ENCODE assay signal across 9 cellular contexts in the genomic region with DNA sequence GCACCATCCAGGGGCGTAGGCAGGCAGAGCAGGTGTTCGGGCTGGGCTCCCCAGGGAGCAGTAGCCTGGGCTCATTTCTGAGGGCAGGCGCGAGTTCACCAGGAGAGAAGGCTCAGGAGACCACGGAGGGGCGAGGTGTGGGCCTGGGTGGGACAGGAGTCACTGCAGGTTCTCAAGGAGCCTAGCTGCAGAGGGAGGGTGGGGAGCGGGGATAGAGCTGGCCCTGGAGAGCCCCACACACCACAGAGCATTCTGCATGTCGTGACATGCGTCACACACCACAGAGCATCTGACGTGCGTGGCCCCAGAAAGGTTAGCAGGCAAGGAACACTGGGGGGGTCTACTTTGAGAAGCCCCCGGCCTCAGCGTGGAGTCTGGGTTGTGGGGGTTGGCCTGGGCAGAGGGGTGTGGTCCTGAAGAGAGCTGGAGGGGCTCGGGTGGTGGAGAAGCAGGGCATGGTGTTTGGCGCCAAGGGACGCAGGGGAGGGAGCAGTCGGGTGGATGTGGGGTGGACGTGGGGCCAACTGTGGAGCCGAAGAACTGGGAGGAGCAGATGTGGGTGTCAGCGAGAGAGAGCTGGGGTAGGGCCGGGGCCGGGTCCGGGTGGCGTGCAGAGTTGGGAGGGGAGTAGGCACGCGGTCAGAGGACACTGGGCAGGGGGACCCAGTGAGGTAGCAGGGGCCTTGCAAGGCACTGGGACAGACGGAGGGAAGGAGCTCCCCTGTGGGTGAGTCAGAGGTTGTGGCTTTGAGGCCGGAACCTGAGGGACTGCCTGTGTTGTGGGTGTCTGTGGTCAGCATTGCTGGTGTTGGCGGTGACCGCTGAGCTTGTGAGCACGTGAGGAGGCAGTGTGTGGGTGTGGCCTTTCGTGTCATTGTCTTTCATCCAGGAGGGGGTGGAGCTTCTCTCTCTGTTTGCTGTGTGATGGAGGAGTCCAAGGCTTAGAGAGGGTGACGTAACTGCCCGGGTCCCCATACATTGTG. TPM values are rescaled to one million over a fixed set of nuclear protein-coding genes. Genes with fewer than 3 reads are reported as not detected.
DNase-seq lines count a peak whose midpoint lies in the region; ATAC-seq, FAIRE-seq and TF ChIP-seq lines count a peak whose summit lies in the region.
"Had no signal": no experiment of that assay in that cellular context is flagged by ENCODE, and none has a peak within 500 bp of the region (broad histone marks: within the 10 kb centered on the region; RNA-seq: fewer than 3 reads in every experiment).

No MANE protein-coding gene starts in this region.

- TF ChIP-seq RAD21 in HepG2 (CRISPR knock-in tag; IDR thresholded peaks at IDR 0.05): no peak

- no peak for TF ChIP-seq POLR2A in HepG2 (IDR thresholded peaks at IDR 0.05; ENCODE audit: insufficient read depth in 1 of 2, low read depth in 2 of 2, low read length in 2 of 2)

- H3K27ac ChIP-seq in HepG2 (ENCODE audit: extremely low read length, insufficient read depth, low read length) (no peak overlapping the region), smooth muscle cell (ENCODE audit: low read depth) (no peak overlapping the region)
- H3K27ac ChIP-seq: upper lobe of left lung had no signal

- H2AFZ ChIP-seq in HepG2 (ENCODE audit: low read length) (no peak overlapping the region), smooth muscle cell (ENCODE audit: low read depth) (no peak overlapping the region)

- BruUV-seq in HepG2 (replicated peaks; lab: Mats Ljungman, UMichigan): no TSS peak

- H3K9me3 ChIP-seq in HepG2 (ENCODE audit: low read length) (no peaks in the 10 kb centered on the region), smooth muscle cell (replicated peaks; ENCODE audit: low read depth) (no peaks in the 10 kb centered on the region)
- H3K9me3 ChIP-seq: upper lobe of left lung had no signal

- no peak overlapping the region for H3K4me3 ChIP-seq in HepG2 (replicated peaks in 1 of 3; ENCODE audit: insufficient read depth in 1 of 3, low read depth in 2 of 3, low read length in 3 of 3)
- no peak overlapping the region for H3K4me3 ChIP-seq in smooth muscle cell
- H3K4me3 ChIP-seq: upper lobe of left lung had no signal

- H4K20me1 ChIP-seq in HepG2 (ENCODE audit: insufficient read depth, low read length) (no peaks in the 10 kb centered on the region), smooth muscle cell (ENCODE audit: low read depth) (peaks cover 97% of the 10 kb centered on the region)

- 95% methylated on average over 32 of the region's 34 CpGs for WGBS in HepG2 (ENCODE audit: low lambda C conversion rate)
- 80% methylated on average over 25 of the region's 34 CpGs for WGBS in smooth muscle cell (ENCODE audit: low lambda C conversion rate)

- intact Hi-C loops in HepG2 (cut with micrococcal nuclease; ENCODE audit: unreplicated experiment): no loop called here

- DNase-seq in EL: peak; percentile 94
- peak; percentile 23 to 53 (median 26) for DNase-seq in activated CD8-positive, alpha-beta memory T cell treated with anti-CD3 and anti-CD28 coated beads for 48 hours (ENCODE audit: low read depth in 2 of 3, low spot score in 2 of 3)
- DNase-seq in HepG2 (ENCODE audit: low spot score): peak; percentile 50
- DNase-seq in DMS79 treated with DMSO at 0.1 percent for 48 hours (lab: John Stamatoyannopoulos, UW): no peak
- DNase-seq in smooth muscle cell (lab: John Stamatoyannopoulos, UW; ENCODE audit: unreplicated experiment): no peak
- no peak for DNase-seq in ecto neural progenitor cell (ENCODE audit: low spot score)

- POLR2A ChIA-PET in HepG2 (lab: Yijun Ruan, JAX): no interaction called here

- H3K79me2 ChIP-seq in HepG2 (ENCODE audit: insufficient read depth, low read length) (no peaks in the 10 kb centered on the region), smooth muscle cell (ENCODE audit: low read depth) (peaks cover 4% of the 10 kb centered on the region)

- TF ChIP-seq EP300 in HepG2 (IDR thresholded peaks at IDR 0.05; ENCODE audit: low read depth in 2 of 2, low read length in 2 of 2): no peak
- TF ChIP-seq EP300 in HepG2 (CRISPR knock-in tag; IDR thresholded peaks at IDR 0.05; ENCODE audit: borderline replicate concordance): no peak

- H3K9ac ChIP-seq in HepG2 (ENCODE audit: insufficient read depth, low read depth, low read length): no peak overlapping the region
- H3K9ac ChIP-seq in smooth muscle cell (ENCODE audit: low read depth): no peak overlapping the region

- peak; percentile 61 for ATAC-seq in HG02885 (IDR thresholded peaks at IDR 0.05; ENCODE audit: poor library complexity, unreplicated experiment)
- peak; percentile 31 for ATAC-seq in HepG2
- ATAC-seq in GM18519 (IDR thresholded peaks at IDR 0.05; ENCODE audit: low FRiP score, unreplicated experiment): no peak

- CTCF ChIA-PET in HepG2 (lab: Yijun Ruan, JAX; ENCODE audit: low intra/inter-chr PET ratio, low total read pairs): no interaction called here

- H3K36me3 ChIP-seq in HepG2 (replicated peaks in 1 of 2; ENCODE audit: control insufficient read depth in 1 of 2, insufficient read depth in 2 of 2, low read length in 2 of 2) (peaks cover 41 to 78% of the 10 kb centered on the region in 2 experiments; a peak in 4 of 5 replicates), smooth muscle cell (ENCODE audit: low read depth) (no peaks in the 10 kb centered on the region)

- no peak for TF ChIP-seq CTCF in HepG2 (CRISPR knock-in tag; IDR thresholded peaks at IDR 0.05)
- no peak for TF ChIP-seq CTCF in smooth muscle cell (IDR thresholded peaks at IDR 0.05; ENCODE audit: borderline replicate concordance, insufficient read depth, poor library complexity, severe bottlenecking)

- H3K4me2 ChIP-seq in HepG2 (ENCODE audit: low read depth, low read length) (no peak overlapping the region), smooth muscle cell (no peak overlapping the region)

- H3K27me3 ChIP-seq in HepG2 (ENCODE audit: control insufficient read depth in 1 of 2, insufficient read depth in 2 of 2, low read length in 2 of 2): no peaks in the 10 kb centered on the region
- no peaks in the 10 kb centered on the region for H3K27me3 ChIP-seq in smooth muscle cell (ENCODE audit: low read depth)
- H3K27me3 ChIP-seq: upper lobe of left lung had no signal

- no peak for FAIRE-seq in HepG2 (lab: Jason Lieb, UNC)

- in situ Hi-C loops in HepG2 (cut with HindIII; ENCODE audit: extremely low pct_ligation_motif_present, low pct_unique_long_range_greater_than_20kb): no loop called here

- no peaks in the 10 kb centered on the region for H3F3A ChIP-seq in smooth muscle cell (ENCODE audit: low read depth)

- no peaks in the 10 kb centered on the region for H3K4me1 ChIP-seq in HepG2 (ENCODE audit: insufficient read depth, low read length)
- H3K4me1 ChIP-seq in smooth muscle cell (ENCODE audit: low read depth): no peaks in the 10 kb centered on the region

TF ChIP-seq in HepG2, 621 proteins besides CTCF, POLR2A, EP300 and RAD21 (continues in another document):
- TF ChIP-seq BHLHE40 (IDR thresholded peaks at IDR 0.05; ENCODE audit: low read length): 0 out of 2 replicates have a peak, but pooled peaks have one; percentile 36
- TF ChIP-seq SMAD1 (CRISPR knock-in tag; IDR thresholded peaks at IDR 0.05; ENCODE audit: borderline replicate concordance, low read depth): no peak
- TF ChIP-seq ZBTB33 (CRISPR knock-in tag; IDR thresholded peaks at IDR 0.05): peak; percentile 93
- no peak for TF ChIP-seq SP5 (CRISPR knock-in tag; IDR thresholded peaks at IDR 0.05; ENCODE audit: borderline replicate concordance, low read depth)
- TF ChIP-seq NCOA5 (CRISPR knock-in tag; IDR thresholded peaks at IDR 0.05): no peak
- TF ChIP-seq JUNB (CRISPR knock-in tag; IDR thresholded peaks at IDR 0.05; ENCODE audit: borderline replicate concordance): no peak
- peak; percentile 49 for TF ChIP-seq AGO2 (optimal IDR thresholded peaks at IDR 0.05; ENCODE audit: low read depth, low read length)
- TF ChIP-seq ZNF510 (CRISPR knock-in tag; IDR thresholded peaks at IDR 0.05; ENCODE audit: low read depth): no peak

RNA-seq across cellular contexts. Expression of gene CTTN, which starts 25.5 kb away (rescaled TPM):
- total RNA-seq in HepG2 (2016; rRNA removed; fragmentation: Illumina TruSeq; extraction: Trizol) (83.4 and 114 TPM in 2 replicates), smooth muscle cell (136 and 173 TPM in 2 replicates)
- 24.8 and 25.9 TPM in 2 replicates for total RNA-seq in HepG2 (2016; cell fraction: cytosol; rRNA removed; fragmentation: Illumina TruSeq; extraction: Trizol; ENCODE audit: low read depth)
- 73.1 and 116 TPM in 2 replicates for total RNA-seq in HepG2 (2016; cell fraction: insoluble cytoplasmic fraction; rRNA removed; fragmentation: Illumina TruSeq; extraction: Trizol)
- 32.0 and 33.7 TPM in 2 replicates for total RNA-seq in HepG2 (2016; cell fraction: membrane; rRNA removed; fragmentation: Illumina TruSeq; extraction: Trizol)
- 137 and 150 TPM in 2 replicates for total RNA-seq in HepG2 (2016; cell fraction: nucleus; rRNA removed; fragmentation: Illumina TruSeq; extraction: Trizol)
- polyA plus RNA-seq in HepG2 (2011; rRNA removed) (84.4 and 113 TPM in 2 replicates), smooth muscle cell (64.7 and 112 TPM in 2 replicates)
- polyA plus RNA-seq in HepG2 (2011; cell fraction: cytosol; rRNA removed): 33.9 and 36.5 TPM in 2 replicates
- 750 and 779 TPM in 2 replicates for polyA plus RNA-seq in HepG2 (2011; cell fraction: nucleus; rRNA removed)
- polyA plus RNA-seq in HepG2 (2012): 108 and 143 TPM in 2 replicates
- polyA plus RNA-seq in HepG2 (2016; cell fraction: cytosol; fragmentation: Illumina TruSeq; extraction: Trizol; ENCODE audit: low read depth): 12.3 and 19.6 TPM in 2 replicates
- 66.5 and 76.4 TPM in 2 replicates for polyA plus RNA-seq in HepG2 (2016; cell fraction: insoluble cytoplasmic fraction; fragmentation: Illumina TruSeq; extraction: Trizol; ENCODE audit: low read depth)
- 13.0 and 13.5 TPM in 2 replicates for polyA plus RNA-seq in HepG2 (2016; cell fraction: membrane; fragmentation: Illumina TruSeq; extraction: Trizol; ENCODE audit: low read depth)
- polyA plus RNA-seq in HepG2 (2016; cell fraction: nucleus; fragmentation: Illumina TruSeq; extraction: Trizol; ENCODE audit: insufficient read depth, low read depth): 282 and 310 TPM in 2 replicates
- 87.3 and 152 TPM in 2 replicates for polyA minus RNA-seq in HepG2 (2011; rRNA and poly(A)+ RNA removed; ENCODE audit: low replicate concordance)
- 29.2 and 32.4 TPM in 2 replicates for polyA minus RNA-seq in HepG2 (2011; cell fraction: cytosol; rRNA and poly(A)+ RNA removed)
- polyA minus RNA-seq in HepG2 (2011; cell fraction: nucleus; rRNA and poly(A)+ RNA removed): 286 and 330 TPM in 2 replicates

Comparison
In these comparisons a context has a peak if more than half of its experiments do, and no peak if none do; other contexts are left out.
1. DNase-seq: peak in EL (single experiment), activated CD8-positive, alpha-beta memory T cell treated with anti-CD3 and anti-CD28 coated beads for 48 hours (3 of 3) and HepG2 (single experiment); none in DMS79 treated with DMSO at 0.1 percent for 48 hours (single experiment), smooth muscle cell (single experiment) and ecto neural progenitor cell (single experiment).